8 cellular contexts compared by ENCODE assay signal in genomic region chr2:242031481-242032019, GRCh38.
DNase-seq lines count a peak whose midpoint lies in the region; ATAC-seq and TF ChIP-seq lines count a peak whose summit lies in the region.

No MANE protein-coding gene starts in this region.

- H3K36me3 Mint-ChIP-seq in osteocyte (ENCODE audit: unreplicated experiment): no peaks in the 10 kb centered on the region

- H3K27me3 Mint-ChIP-seq in osteocyte (ENCODE audit: unreplicated experiment): peaks cover 45% of the 10 kb centered on the region

- TF ChIP-seq CTCF in osteocyte (IDR thresholded peaks at IDR 0.05): no peak

- H3K9me3 Mint-ChIP-seq in osteocyte (ENCODE audit: unreplicated experiment): no peaks in the 10 kb centered on the region

- no peak overlapping the region for H3K4me3 Mint-ChIP-seq in osteocyte (ENCODE audit: unreplicated experiment)

- no peaks in the 10 kb centered on the region for H3K4me1 Mint-ChIP-seq in osteocyte (ENCODE audit: unreplicated experiment)

- ATAC-seq in HG02885 (IDR thresholded peaks at IDR 0.05; ENCODE audit: poor library complexity, unreplicated experiment): no peak
- no peak for ATAC-seq in HG03097 (IDR thresholded peaks at IDR 0.05; ENCODE audit: low FRiP score, unreplicated experiment)
- no peak for ATAC-seq in GM21528 (IDR thresholded peaks at IDR 0.05; ENCODE audit: low FRiP score, unreplicated experiment)

- DNase-seq in Daoy (ENCODE audit: low read depth) (peak; percentile 85), T-helper 1 cell (peak in 3 of 5 donors; percentile 24 to 71 (median 39)), amniotic epithelial cell (ENCODE audit: low read depth) (peak; percentile 98), osteocyte (ENCODE audit: extremely low spot score, unreplicated experiment) (peak; percentile 71), NCI-H2171 treated with DMSO at 0.1 percent for 48 hours (lab: John Stamatoyannopoulos, UW) (no peak)

- H3K27ac Mint-ChIP-seq in osteocyte (ENCODE audit: unreplicated experiment): no peak overlapping the region
